In genomic region chr9:96158147-96158546, GRCh38 we compare ENCODE assay signal across 18 cellular contexts.
"Had no signal": no experiment of that assay in that cellular context is flagged by ENCODE, and none has a peak within 500 bp of the region (broad histone marks: within the 10 kb centered on the region; RNA-seq: fewer than 3 reads in every experiment).

No MANE protein-coding gene starts in this region.

- H3K27me3 ChIP-seq: ovary, tibial artery, upper lobe of left lung, uterus had no signal

- DNase-seq: effector memory CD4-positive, alpha-beta T cell; heart left ventricle; hippocampal formation; left colon; left ventricle myocardium superior; mesenchymal stem cell; naive thymus-derived CD4-positive, alpha-beta T cell; nephron progenitor cell; ovary; right cardiac atrium; stimulated activated CD4-positive, alpha-beta T cell treated with anti-CD3 and anti-CD28 coated beads, Interleukin-2, amount 100 ng/mL, for 48 hours; stimulated activated naive CD4-positive, alpha-beta T cell treated with Interleukin-2 at 50 U/mL for 16 hours; tibial artery; upper lobe of left lung; uterus had no signal

- H3K4me3 ChIP-seq: heart left ventricle, lung, ovary, smooth muscle cell, tibial artery, upper lobe of left lung, uterus had no signal

- H3K4me3 Mint-ChIP-seq: nephron progenitor cell had no signal

- ATAC-seq: esophagus mucosa; heart left ventricle; left colon; left ventricle myocardium superior; naive thymus-derived CD4-positive, alpha-beta T cell; right cardiac atrium had no signal

- H3K27ac ChIP-seq: heart left ventricle, ovary, tibial artery, upper lobe of left lung, uterus had no signal

- H3K9me3 ChIP-seq: ovary, upper lobe of left lung, uterus had no signal

- H3K27ac Mint-ChIP-seq: nephron progenitor cell had no signal

- H3K36me3 ChIP-seq: heart left ventricle, ovary, tibial artery, upper lobe of left lung, uterus had no signal

- H3K4me1 ChIP-seq: uterus had no signal

- H3K4me2 ChIP-seq: smooth muscle cell had no signal
